12 cellular contexts compared by ENCODE assay signal in the genomic region with DNA sequence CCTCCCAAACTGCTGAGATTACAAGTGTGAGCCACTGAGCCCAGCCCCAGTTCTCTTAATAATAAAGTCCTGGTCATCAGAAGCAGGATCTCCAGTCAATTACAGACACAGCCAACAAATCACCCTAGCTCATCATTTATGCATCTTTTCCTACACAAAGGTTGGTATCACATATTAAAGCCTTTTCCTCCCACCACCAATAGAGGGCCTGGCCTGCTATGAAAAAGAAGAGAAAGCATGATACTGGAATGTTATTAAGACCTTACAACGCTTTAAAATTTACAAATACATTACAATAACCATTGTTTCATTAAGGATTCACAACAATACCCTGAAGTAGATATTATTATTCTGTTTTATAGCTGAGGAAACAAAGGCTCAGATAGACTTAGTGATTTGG. TPM values are rescaled to one million over a fixed set of nuclear protein-coding genes. Genes with fewer than 3 reads are reported as not detected.
A peak's percentile ranks its signal among the peaks of the same experiment; 100 is the strongest.
DNase-seq lines count a peak whose midpoint lies in the region; ATAC-seq and TF ChIP-seq lines count a peak whose summit lies in the region.
"Had no signal": no experiment of that assay in that cellular context is flagged by ENCODE, and none has a peak within 500 bp of the region (broad histone marks: within the 10 kb centered on the region; RNA-seq: fewer than 3 reads in every experiment).

No MANE protein-coding gene starts in this region.

- no peak for ATAC-seq in HG03095 (IDR thresholded peaks at IDR 0.05; ENCODE audit: unreplicated experiment)
- ATAC-seq in natural killer cell: no peak

- H3K4me3 Mint-ChIP-seq in natural killer cell: no peak overlapping the region
- H3K4me3 Mint-ChIP-seq: activated T-helper 1 cell treated with anti-CD3 and anti-CD28 coated beads, Interleukin-12 subunit alpha, Interleukin-12 subunit beta, Interleukin-2, Interleukin-4 antibody, amounts not matched to agents 30 ng/mL and 10 ng/mL and 1 ng/mL, durations not matched to agents 14 hours and 24 hours and 36 hours; CD14-positive monocyte had no signal

- TF ChIP-seq CTCF in 22Rv1 (IDR thresholded peaks at IDR 0.05) (peak; percentile 56), GM12873 (IDR thresholded peaks at IDR 0.05; ENCODE audit: insufficient read depth, low read depth, low read length, missing control alignments) (peak; percentile 12), foreskin fibroblast (IDR thresholded peaks at IDR 0.05; ENCODE audit: low read depth, low read length) (peak; percentile 43), natural killer cell (IDR thresholded peaks at IDR 0.05) (no peak)

- no peak overlapping the region for H3K27ac ChIP-seq in 22Rv1

- no peaks in the 10 kb centered on the region for H3K4me1 Mint-ChIP-seq in natural killer cell

- no peak overlapping the region for H3K4me3 ChIP-seq in foreskin fibroblast (ENCODE audit: low read depth in 1 of 2, low read length in 2 of 2)

- intact Hi-C loops in natural killer cell (cut with micrococcal nuclease): no loop called here

- no peak overlapping the region for H3K27ac Mint-ChIP-seq in natural killer cell
- H3K27ac Mint-ChIP-seq: activated T-helper 1 cell treated with anti-CD3 and anti-CD28 coated beads, Interleukin-12 subunit alpha, Interleukin-12 subunit beta, Interleukin-2, Interleukin-4 antibody, amounts not matched to agents 30 ng/mL and 10 ng/mL and 1 ng/mL, durations not matched to agents 14 hours and 24 hours and 36 hours; CD14-positive monocyte had no signal

- H3K9me3 Mint-ChIP-seq in natural killer cell: no peaks in the 10 kb centered on the region
- H3K9me3 Mint-ChIP-seq: activated T-helper 1 cell treated with anti-CD3 and anti-CD28 coated beads, Interleukin-12 subunit alpha, Interleukin-12 subunit beta, Interleukin-2, Interleukin-4 antibody, amounts not matched to agents 30 ng/mL and 10 ng/mL and 1 ng/mL, durations not matched to agents 14 hours and 24 hours and 36 hours had no signal

- peak; percentile 43 for DNase-seq in RKO (ENCODE audit: low spot score)
- DNase-seq in foreskin fibroblast: no peak
- DNase-seq in COLO668 (lab: John Stamatoyannopoulos, UW; ENCODE audit: unreplicated experiment): no peak
- DNase-seq in natural killer cell: no peak
- DNase-seq in iPS-NIHi11 (ENCODE audit: low spot score): no peak
- DNase-seq: NCI-H1092; stimulated activated naive CD4-positive, alpha-beta T cell had no signal

- no peaks in the 10 kb centered on the region for H3K36me3 Mint-ChIP-seq in natural killer cell
- H3K36me3 Mint-ChIP-seq: CD14-positive monocyte had no signal

- peaks cover 8 to 17% of the 10 kb centered on the region in 2 donors for H3K27me3 Mint-ChIP-seq in natural killer cell (ENCODE audit: low read depth in 2 of 2)

RNA-seq across cellular contexts. Expression of gene VAX1, which starts 25.9 kb away (rescaled TPM):
- total RNA-seq in natural killer cell: not detected
- total RNA-seq: activated T-helper 1 cell treated with anti-CD3 and anti-CD28 coated beads, Interleukin-12 subunit alpha, Interleukin-12 subunit beta, Interleukin-2, Interleukin-4 antibody, amounts not matched to agents 30 ng/mL and 10 ng/mL and 1 ng/mL, durations not matched to agents 14 hours and 24 hours and 36 hours had no signal
